8 cellular contexts compared by ENCODE assay signal in the genomic region with DNA sequence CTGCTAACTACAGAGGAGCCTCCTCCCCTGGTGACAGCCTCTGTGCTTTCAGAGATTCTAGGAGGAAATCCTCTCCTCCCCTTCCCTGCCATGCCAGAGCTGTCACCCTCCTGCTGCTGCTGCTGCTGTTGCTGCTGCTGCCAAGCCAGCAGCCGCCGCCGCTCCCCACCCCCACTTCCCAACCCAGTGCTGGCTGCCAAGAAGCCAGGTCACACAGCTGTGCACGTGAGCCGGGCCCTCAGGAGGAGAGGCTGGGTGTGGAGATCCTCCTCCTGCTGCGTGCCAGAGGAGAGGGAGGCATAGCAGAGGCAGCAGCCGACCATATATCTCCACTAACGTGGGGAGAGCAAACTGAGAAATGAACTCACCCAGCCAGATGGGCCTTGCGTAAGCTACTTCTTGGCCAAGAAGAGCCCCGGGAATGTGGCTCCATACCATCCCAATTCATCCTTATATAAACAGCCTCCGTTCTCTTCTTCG. TPM values are rescaled to one million over a fixed set of nuclear protein-coding genes. Genes with fewer than 3 reads are reported as not detected.
DNase-seq lines count a peak whose midpoint lies in the region; ATAC-seq and TF ChIP-seq lines count a peak whose summit lies in the region.

No MANE protein-coding gene starts in this region.

- peak overlapping the region in 6 of 8 donors; percentile 9 to 78 (median 60) for H3K27ac ChIP-seq in spleen

- no peak for ATAC-seq in HG03432 (IDR thresholded peaks at IDR 0.05; ENCODE audit: unreplicated experiment)
- ATAC-seq in HG02938 (IDR thresholded peaks at IDR 0.05; ENCODE audit: unreplicated experiment): no peak

- H3K4me1 ChIP-seq in spleen: peaks cover 29 to 55% (median 33%) of the 10 kb centered on the region in 6 donors

- no peak overlapping the region for H3K4me3 Mint-ChIP-seq in MCF 10A (ENCODE audit: unreplicated experiment)

- no peaks in the 10 kb centered on the region for H3K27me3 Mint-ChIP-seq in MCF 10A (ENCODE audit: insufficient read depth, unreplicated experiment)

- no peaks in the 10 kb centered on the region for H3K27me3 ChIP-seq in spleen (replicated peaks in 1 of 7)

- DNase-seq in LNCaP clone FGC (ENCODE audit: low read depth) (peak; percentile 65), MCF 10A (ENCODE audit: unreplicated experiment) (peak; percentile 92), iris pigment epithelial cell (ENCODE audit: low read depth) (peak; percentile 96), spleen (peak; percentile 89)
- no peak for DNase-seq in stimulated activated CD4-positive, alpha-beta T cell treated with anti-CD3 and anti-CD28 coated beads, Interleukin-12 subunit alpha, Interleukin-12 subunit beta, amount 100 ng/mL, for 4 hours
- DNase-seq in activated T-cell treated with anti-CD3 and anti-CD28 coated beads, Interleukin-2, amount 50 U/mL, for 1 hour: no peak

- CTCF ChIA-PET in MCF 10A (lab: Yijun Ruan, JAX): interaction anchor here (0.6 to 4.4 kb wide), 6 partner anchors 9 to 714 kb away, joined by 3 to 23 read pairs (median 4); no protein-coding TSS in a partner anchor

- peaks cover 19% of the 10 kb centered on the region for H3K4me1 Mint-ChIP-seq in MCF 10A (ENCODE audit: insufficient read depth, unreplicated experiment)

- H3K4me3 ChIP-seq in LNCaP clone FGC (ENCODE audit: low read depth, low read length): no peak overlapping the region
- H3K4me3 ChIP-seq in spleen: no peak overlapping the region

- peak overlapping the region; percentile 8 for H3K27ac Mint-ChIP-seq in MCF 10A (ENCODE audit: low read depth, unreplicated experiment)

- H3K9me3 ChIP-seq in spleen: no peaks in the 10 kb centered on the region

- peaks cover 10 to 98% (median 81%) of the 10 kb centered on the region in 6 donors for H3K36me3 ChIP-seq in spleen

- TF ChIP-seq POLR2A in spleen (IDR thresholded peaks at IDR 0.05): no peak

- peaks cover 55% of the 10 kb centered on the region for H3K36me3 Mint-ChIP-seq in MCF 10A (ENCODE audit: insufficient read depth, unreplicated experiment)

- BruUV-seq in MCF 10A (replicated peaks; lab: Mats Ljungman, UMichigan): no TSS peak

- no peaks in the 10 kb centered on the region for H3K9me3 Mint-ChIP-seq in MCF 10A (ENCODE audit: unreplicated experiment)

- intact Hi-C loops in MCF 10A (cut with micrococcal nuclease) (loop anchor here (1.0 kb wide), 1 partner anchor 12 kb away; a partner anchor contains a TSS), spleen (cut with DNase I; ENCODE audit: low total_unique reads) (no loop called here)

- TF ChIP-seq CTCF in LNCaP clone FGC (IDR thresholded peaks at IDR 0.05; ENCODE audit: control insufficient read depth, extremely low read depth, insufficient read depth) (no peak), MCF 10A (IDR thresholded peaks at IDR 0.05; ENCODE audit: unreplicated experiment) (no peak), spleen (IDR thresholded peaks at IDR 0.05 in 8 of 11, conservative IDR thresholded peaks at IDR 0.05 in 3 of 11) (no peak)

- 57 to 79% (median 70%) methylated on average over 12 of the region's 12 CpGs for WGBS in spleen, 5 donors

- POLR2A ChIA-PET in MCF 10A (lab: Yijun Ruan, JAX): interaction anchor here (0.7 to 4.1 kb wide), 8 partner anchors 10 to 849 kb away, joined by 3 to 24 read pairs (median 6); a partner anchor contains a TSS

RNA-seq across cellular contexts. Expression of a gene that starts 12.4 kb away (rescaled TPM):
- 8.1 and 8.6 TPM in 2 replicates for total RNA-seq in MCF 10A (2022)
- 10 to 100 TPM; 27.1 to 39.2 (median 33.1) TPM for total RNA-seq in spleen
- 10 to 100 TPM in 1 of 3 donors, 1 to 10 TPM in 2; 5.6 to 10.9 (median 5.6) TPM for polyA plus RNA-seq in spleen

RNA-seq across cellular contexts. Expression of a gene that starts 25.8 kb away (rescaled TPM):
- total RNA-seq in MCF 10A (2022) (1.8 and 2.2 TPM in 2 replicates), spleen (1 to 10 TPM; 1.7 to 6.0 (median 3.4) TPM)
- 1 to 10 TPM in 2 of 3 donors, under 1 TPM in 1; 0.80 to 2.2 (median 1.3) TPM for polyA plus RNA-seq in spleen

RNA-seq across cellular contexts. Expression of a gene that starts 47.4 kb away (rescaled TPM):
- total RNA-seq in MCF 10A (2022): 1.0 and 1.3 TPM in 2 replicates
- total RNA-seq in spleen: 1 to 10 TPM in 4 of 7 donors, under 1 TPM in 1, not detected in 2; 0.57 to 2.0 (median 1.2) TPM
- under 1 TPM; 0.13 to 0.32 (median 0.27) TPM for polyA plus RNA-seq in spleen

RNA-seq across cellular contexts. Expression of a gene that starts 54.8 kb away (rescaled TPM):
- 11.9 and 14.4 TPM in 2 replicates for total RNA-seq in MCF 10A (2022)
- total RNA-seq in spleen: 10 to 100 TPM in 5 of 7 donors, 1 to 10 TPM in 2; 9.3 to 14.2 (median 12.1) TPM
- polyA plus RNA-seq in spleen: 1 to 10 TPM; 2.8 to 7.4 (median 4.1) TPM

RNA-seq across cellular contexts. Expression of a gene that starts 58.0 kb away (rescaled TPM):
- total RNA-seq in MCF 10A (2022) (28.1 and 30.2 TPM in 2 replicates), spleen (10 to 100 TPM; 29.2 to 36.7 (median 33.7) TPM)
- 10 to 100 TPM; 41.6 to 50.1 (median 46.1) TPM for polyA plus RNA-seq in spleen

Comparison
In these comparisons a context has a peak if more than half of its experiments do, and no peak if none do; other contexts are left out.
1. DNase-seq: peak in LNCaP clone FGC (single experiment), MCF 10A (single experiment), iris pigment epithelial cell (single experiment) and spleen (single experiment); none in stimulated activated CD4-positive, alpha-beta T cell treated with anti-CD3 and anti-CD28 coated beads, Interleukin-12 subunit alpha, Interleukin-12 subunit beta, amount 100 ng/mL, for 4 hours (single experiment) and activated T-cell treated with anti-CD3 and anti-CD28 coated beads, Interleukin-2, amount 50 U/mL, for 1 hour (single experiment).